Comparison of ENCODE assay signal across 8 cellular contexts in the genomic region with DNA sequence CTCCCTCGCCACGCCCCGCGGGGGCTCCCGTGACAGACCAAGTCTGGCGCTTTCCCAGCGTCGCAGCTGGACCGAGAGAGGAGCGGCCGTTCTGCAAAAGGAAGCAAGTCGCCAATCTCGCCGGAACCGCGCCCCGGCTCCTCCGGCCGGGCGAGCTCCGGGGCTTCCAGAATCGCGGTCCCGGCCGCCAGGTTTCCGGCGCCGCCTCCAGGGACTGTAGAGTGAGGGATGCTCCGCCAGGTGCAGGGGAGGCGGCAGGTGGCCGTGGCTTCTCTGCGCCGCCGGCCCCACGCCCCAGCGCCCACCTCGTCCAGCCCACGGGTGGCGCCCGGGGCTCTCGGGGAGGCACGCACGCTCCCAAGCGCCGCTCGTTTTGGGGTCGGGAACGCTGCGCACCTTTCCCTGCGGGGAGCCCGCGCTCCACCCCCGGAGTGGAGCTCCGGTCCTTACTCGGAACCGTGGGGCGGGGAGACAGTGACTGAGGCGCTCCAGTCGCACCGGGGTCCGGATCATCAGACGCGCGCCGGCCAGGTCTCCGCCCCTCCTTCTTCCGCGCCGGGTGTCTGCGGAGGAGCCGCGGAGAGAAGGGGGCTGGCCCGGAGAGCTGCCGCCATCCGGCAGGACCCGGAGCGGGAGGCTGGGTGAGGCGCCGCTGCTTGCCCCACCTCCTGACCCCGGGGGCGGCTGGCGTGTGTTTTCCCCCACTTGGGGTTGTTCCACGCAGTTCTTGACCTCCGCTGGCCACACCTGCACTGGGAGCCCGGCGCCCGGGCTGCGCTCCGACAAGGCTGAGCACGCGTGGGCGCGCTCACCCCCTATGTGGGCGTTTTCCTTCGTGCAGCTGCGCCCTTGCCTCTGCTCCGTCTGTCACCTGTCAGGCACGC. TPM values are rescaled to one million over a fixed set of nuclear protein-coding genes. Genes with fewer than 3 reads are reported as not detected.
DNase-seq lines count a peak whose midpoint lies in the region; ATAC-seq and TF ChIP-seq lines count a peak whose summit lies in the region.

A gene with protein sequence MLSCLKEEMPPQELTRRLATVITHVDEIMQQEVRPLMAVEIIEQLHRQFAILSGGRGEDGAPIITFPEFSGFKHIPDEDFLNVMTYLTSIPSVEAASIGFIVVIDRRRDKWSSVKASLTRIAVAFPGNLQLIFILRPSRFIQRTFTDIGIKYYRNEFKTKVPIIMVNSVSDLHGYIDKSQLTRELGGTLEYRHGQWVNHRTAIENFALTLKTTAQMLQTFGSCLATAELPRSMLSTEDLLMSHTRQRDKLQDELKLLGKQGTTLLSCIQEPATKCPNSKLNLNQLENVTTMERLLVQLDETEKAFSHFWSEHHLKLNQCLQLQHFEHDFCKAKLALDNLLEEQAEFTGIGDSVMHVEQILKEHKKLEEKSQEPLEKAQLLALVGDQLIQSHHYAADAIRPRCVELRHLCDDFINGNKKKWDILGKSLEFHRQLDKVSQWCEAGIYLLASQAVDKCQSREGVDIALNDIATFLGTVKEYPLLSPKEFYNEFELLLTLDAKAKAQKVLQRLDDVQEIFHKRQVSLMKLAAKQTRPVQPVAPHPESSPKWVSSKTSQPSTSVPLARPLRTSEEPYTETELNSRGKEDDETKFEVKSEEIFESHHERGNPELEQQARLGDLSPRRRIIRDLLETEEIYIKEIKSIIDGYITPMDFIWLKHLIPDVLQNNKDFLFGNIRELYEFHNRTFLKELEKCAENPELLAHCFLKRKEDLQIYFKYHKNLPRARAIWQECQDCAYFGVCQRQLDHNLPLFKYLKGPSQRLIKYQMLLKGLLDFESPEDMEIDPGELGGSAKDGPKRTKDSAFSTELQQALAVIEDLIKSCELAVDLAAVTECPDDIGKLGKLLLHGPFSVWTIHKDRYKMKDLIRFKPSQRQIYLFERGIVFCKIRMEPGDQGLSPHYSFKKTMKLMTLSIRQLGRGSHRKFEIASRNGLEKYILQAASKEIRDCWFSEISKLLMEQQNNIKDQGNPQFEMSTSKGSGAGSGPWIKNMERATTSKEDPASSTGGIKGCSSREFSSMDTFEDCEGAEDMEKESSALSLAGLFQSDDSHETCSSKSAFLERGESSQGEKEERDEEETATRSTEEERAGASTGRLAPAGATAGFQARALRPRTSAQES (minus strand): TSS at position 480 of the 884 bp plus-strand sequence. CDS start 642 bp downstream, outside the sequence.

- H3K4me3 Mint-ChIP-seq in activated naive CD4-positive, alpha-beta T cell treated with anti-CD3 and anti-CD28 coated beads for 36 hours, result peak within 1 kb of the TSS; percentile 79
- H3K4me3 Mint-ChIP-seq in osteocyte (ENCODE audit: unreplicated experiment), result peak within 1 kb of the TSS; percentile 78

- H3K27ac ChIP-seq in HUES64 (ENCODE audit: low read depth, low read length) (peak within 1 kb of the TSS; percentile 62; the same call in 1 of the 2 replicates), RWPE1 (no peak within 1 kb of the TSS), thoracic aorta (no peak within 1 kb of the TSS)

- ATAC-seq in GM19455 (IDR thresholded peaks at IDR 0.05; ENCODE audit: unreplicated experiment) (peak; percentile 89), thoracic aorta (ENCODE audit: insufficient number of reproducible peaks, low FRiP score, low read depth) (no peak)

- DNase-seq in BJ (ENCODE audit: low read depth) (no peak), RWPE1 (ENCODE audit: low spot score) (peak; percentile 42), glomerular visceral epithelial cell (ENCODE audit: extremely low spot score) (peak; percentile 61), osteocyte (ENCODE audit: extremely low spot score, unreplicated experiment) (peak; percentile 90), thoracic aorta (ENCODE audit: low spot score) (no peak)
- peak; percentile 86 for DNase-seq in activated naive CD4-positive, alpha-beta T cell treated with anti-CD3 and anti-CD28 coated beads for 36 hours

- peaks cover 11% of the 10 kb centered on the region for H3K4me1 ChIP-seq in HUES64 (ENCODE audit: insufficient read depth, low read length)
- H3K4me1 ChIP-seq in thoracic aorta (ENCODE audit: control insufficient read depth in 1 of 2, low read depth in 2 of 2), result peaks cover 4 to 15% of the 10 kb centered on the region in 2 donors

- H3K27ac Mint-ChIP-seq in activated naive CD4-positive, alpha-beta T cell treated with anti-CD3 and anti-CD28 coated beads for 36 hours, result no peak within 1 kb of the TSS
- peak within 1 kb of the TSS; percentile 60 for H3K27ac Mint-ChIP-seq in osteocyte (ENCODE audit: unreplicated experiment)

- CTCF ChIA-PET in BJ (lab: Yijun Ruan, JAX), result interaction anchor here (1.3 kb wide), 1 partner anchor 44 kb away, joined by 3 read pairs; no protein-coding TSS in a partner anchor
- CTCF ChIA-PET in RWPE1 (lab: Yijun Ruan, JAX), result interaction anchor here (0.7 kb wide), 1 partner anchor 337 kb away, joined by 3 read pairs; no protein-coding TSS in a partner anchor
- CTCF ChIA-PET in activated naive CD4-positive, alpha-beta T cell treated with anti-CD3 and anti-CD28 coated beads for 36 hours (lab: Charles Lee), result interaction anchor here (0.5 to 1.1 kb wide), 2 partner anchors 214 to 339 kb away, joined by 3 read pairs; no protein-coding TSS in a partner anchor

- H3K4me1 Mint-ChIP-seq in activated naive CD4-positive, alpha-beta T cell treated with anti-CD3 and anti-CD28 coated beads for 36 hours (ENCODE audit: low read depth), result peaks cover 29% of the 10 kb centered on the region
- H3K4me1 Mint-ChIP-seq in osteocyte (ENCODE audit: unreplicated experiment), result peaks cover 10% of the 10 kb centered on the region

- peak within 1 kb of the TSS; percentile 60 for H3K9ac ChIP-seq in HUES64 (ENCODE audit: low read depth, low read length)

- H3K9me3 Mint-ChIP-seq in activated naive CD4-positive, alpha-beta T cell treated with anti-CD3 and anti-CD28 coated beads for 36 hours, result no peaks in the 10 kb centered on the region
- H3K9me3 Mint-ChIP-seq in osteocyte (ENCODE audit: unreplicated experiment), result no peaks in the 10 kb centered on the region

- H3K9me3 ChIP-seq in HUES64 (ENCODE audit: insufficient read depth, low read depth, low read length) (no peaks in the 10 kb centered on the region), thoracic aorta (no peaks in the 10 kb centered on the region)

- peak within 1 kb of the TSS; percentile 49 for H3K4me3 ChIP-seq in BJ (ENCODE audit: low read depth, low read length)
- H3K4me3 ChIP-seq in HUES64 (ENCODE audit: low read length), result peak within 1 kb of the TSS; percentile 68
- H3K4me3 ChIP-seq in thoracic aorta, result peak within 1 kb of the TSS; percentile 84

- H3K36me3 ChIP-seq in BJ (ENCODE audit: control insufficient read depth, insufficient read depth, low read length) (no peaks in the 10 kb centered on the region), HUES64 (ENCODE audit: insufficient read depth, low read length) (no peaks in the 10 kb centered on the region), thoracic aorta (no peaks in the 10 kb centered on the region)

- intact Hi-C loops in activated naive CD4-positive, alpha-beta T cell treated with anti-CD3 and anti-CD28 coated beads for 36 hours (cut with micrococcal nuclease), result loop anchor here (1.0 to 5.0 kb wide), 4 partner anchors 208 to 636 kb away; a partner anchor contains a TSS

- TF ChIP-seq CTCF in BJ (IDR thresholded peaks at IDR 0.05; ENCODE audit: insufficient read depth, low read depth, low read length) (no peak), RWPE1 (conservative IDR thresholded peaks at IDR 0.05; ENCODE audit: low read depth) (no peak), osteocyte (IDR thresholded peaks at IDR 0.05) (no peak), thoracic aorta (IDR thresholded peaks at IDR 0.05) (no peak)

- WGBS in HUES64, result under 1% methylated on average over 98 of the region's 98 CpGs

- POLR2A ChIA-PET in BJ (lab: Charles Lee), result no interaction called here
- POLR2A ChIA-PET in RWPE1 (lab: Yijun Ruan, JAX; ENCODE audit: low non-redundant PET), result no interaction called here

- no peaks in the 10 kb centered on the region for H3K36me3 Mint-ChIP-seq in activated naive CD4-positive, alpha-beta T cell treated with anti-CD3 and anti-CD28 coated beads for 36 hours (ENCODE audit: low read depth)
- H3K36me3 Mint-ChIP-seq in osteocyte (ENCODE audit: unreplicated experiment), result no peaks in the 10 kb centered on the region

- H3K27me3 ChIP-seq in BJ (ENCODE audit: control insufficient read depth, insufficient read depth, low read length), result peaks cover 23% of the 10 kb centered on the region
- H3K27me3 ChIP-seq in HUES64 (ENCODE audit: insufficient read depth, low read length), result peaks cover 22% of the 10 kb centered on the region
- no peaks in the 10 kb centered on the region for H3K27me3 ChIP-seq in thoracic aorta (replicated peaks; ENCODE audit: insufficient read depth)

- H3K27me3 Mint-ChIP-seq in activated naive CD4-positive, alpha-beta T cell treated with anti-CD3 and anti-CD28 coated beads for 36 hours (ENCODE audit: low read depth), result peaks cover 14% of the 10 kb centered on the region
- peaks cover 31% of the 10 kb centered on the region for H3K27me3 Mint-ChIP-seq in osteocyte (ENCODE audit: unreplicated experiment)

RNA-seq across cellular contexts. Expression of the gene that starts here (rescaled TPM):
- polyA plus RNA-seq in BJ (2011; rRNA removed), result 0.05 and 0.11 TPM in 2 replicates
- polyA minus RNA-seq in BJ (2011; rRNA and poly(A)+ RNA removed), result 0.05 and 0.15 TPM in 2 replicates
- polyA plus RNA-seq in HUES64 (2013, experiment 1 of 2), result 3.6 TPM
- polyA plus RNA-seq in HUES64 (2013, experiment 2 of 2), result 4.6 TPM
- 1 to 10 TPM; 1.0 to 1.7 TPM for total RNA-seq in activated naive CD4-positive, alpha-beta T cell treated with anti-CD3 and anti-CD28 coated beads for 36 hours
- 1.7 and 2.4 TPM in 2 replicates for total RNA-seq in osteocyte
- total RNA-seq in thoracic aorta, result 1 to 10 TPM in 1 of 2 donors, under 1 TPM in 1; 0.85 to 1.5 TPM

Comparison
In these comparisons a context has a peak if more than half of its experiments do, and no peak if none do; other contexts are left out.
1. DNase-seq: peak in RWPE1 (single experiment), activated naive CD4-positive, alpha-beta T cell treated with anti-CD3 and anti-CD28 coated beads for 36 hours (single experiment), glomerular visceral epithelial cell (single experiment) and osteocyte (single experiment); none in BJ (single experiment) and thoracic aorta (single experiment).
2. Peak in every context shown above with its lines, with median percentiles within 50 percentile points of each other: H3K4me3 ChIP-seq.